Comparison of ENCODE assay signal across 24 cellular contexts in genomic region chr6:47571488-47571887, GRCh38.
"Had no signal": no experiment of that assay in that cellular context is flagged by ENCODE, and none has a peak within 500 bp of the region (broad histone marks: within the 10 kb centered on the region; RNA-seq: fewer than 3 reads in every experiment).

No MANE protein-coding gene starts in this region.

- H3K4me1 ChIP-seq: lower lobe of right lung had no signal

- H3K9me3 ChIP-seq: lower lobe of right lung, mucosa of descending colon, right lobe of liver, tibial artery had no signal

- H3K4me3 ChIP-seq: cardiac muscle cell, lower lobe of right lung, mucosa of descending colon, right lobe of liver, tibial artery had no signal

- H3K4me3 Mint-ChIP-seq: activated CD4-positive, alpha-beta T cell treated with anti-CD3 and anti-CD28 coated beads for 36 hours; activated naive CD8-positive, alpha-beta T cell treated with anti-CD3 and anti-CD28 coated beads for 36 hours; activated T-cell treated with anti-CD3 and anti-CD28 coated beads, Interleukin-2, amount 50 U/mL, for 24 hours; dendritic cell treated with granulocyte-macrophage colony-stimulating factor and Interleukin-4, amounts not matched to agents 40 ng/mL and 50 ng/mL, for 4 days; stimulated activated effector memory CD8-positive, alpha-beta T cell treated with anti-CD3 and anti-CD28 coated beads, Interleukin-12 subunit alpha, Interleukin-12 subunit beta, amount 100 ng/mL, for 72 hours; stimulated activated naive CD8-positive, alpha-beta T cell treated with anti-CD3 and anti-CD28 coated beads, Interleukin-15, amount 100 ng/mL, for 72 hours had no signal

- H3K27me3 ChIP-seq: cardiac muscle cell, right lobe of liver, tibial artery had no signal

- H3K27ac Mint-ChIP-seq: activated CD4-positive, alpha-beta T cell treated with anti-CD3 and anti-CD28 coated beads for 36 hours; activated naive CD8-positive, alpha-beta T cell treated with anti-CD3 and anti-CD28 coated beads for 36 hours; activated T-cell treated with anti-CD3 and anti-CD28 coated beads, Interleukin-2, amount 50 U/mL, for 24 hours; activated T-helper 2 cell treated with anti-CD3 and anti-CD28 coated beads, Interferon-gamma antibody, Interleukin-2, Interleukin-4, amounts not matched to agents 10 μg/mL and 5 μg/mL and 100 μg/mL, durations not matched to agents 14 hours and 24 hours and 36 hours; dendritic cell treated with granulocyte-macrophage colony-stimulating factor and Interleukin-4, amounts not matched to agents 40 ng/mL and 50 ng/mL, for 4 days; stimulated activated effector memory CD8-positive, alpha-beta T cell treated with anti-CD3 and anti-CD28 coated beads, Interleukin-12 subunit alpha, Interleukin-12 subunit beta, amount 100 ng/mL, for 72 hours; stimulated activated naive CD8-positive, alpha-beta T cell treated with anti-CD3 and anti-CD28 coated beads, Interleukin-15, amount 100 ng/mL, for 72 hours had no signal

- H3K27me3 Mint-ChIP-seq: activated CD4-positive, alpha-beta T cell treated with anti-CD3 and anti-CD28 coated beads for 36 hours; activated naive CD8-positive, alpha-beta T cell treated with anti-CD3 and anti-CD28 coated beads for 36 hours; activated T-cell treated with anti-CD3 and anti-CD28 coated beads, Interleukin-2, amount 50 U/mL, for 24 hours; dendritic cell treated with granulocyte-macrophage colony-stimulating factor and Interleukin-4, amounts not matched to agents 40 ng/mL and 50 ng/mL, for 4 days; stimulated activated naive CD8-positive, alpha-beta T cell treated with anti-CD3 and anti-CD28 coated beads, Interleukin-15, amount 100 ng/mL, for 72 hours had no signal

- ATAC-seq: activated CD4-positive, alpha-beta T cell treated with anti-CD3 and anti-CD28 coated beads for 36 hours; esophagus mucosa; lower lobe of right lung; mucosa of descending colon; stimulated activated effector memory CD8-positive, alpha-beta T cell treated with anti-CD3 and anti-CD28 coated beads, Interleukin-12 subunit alpha, Interleukin-12 subunit beta, amount 100 ng/mL, for 72 hours; stimulated activated naive CD8-positive, alpha-beta T cell treated with anti-CD3 and anti-CD28 coated beads, Interleukin-15, amount 100 ng/mL, for 72 hours had no signal

- H3K27ac ChIP-seq: cardiac muscle cell, lower lobe of right lung, right lobe of liver, tibial artery had no signal

- H3K4me1 Mint-ChIP-seq: activated CD4-positive, alpha-beta T cell treated with anti-CD3 and anti-CD28 coated beads for 36 hours; stimulated activated effector memory CD8-positive, alpha-beta T cell treated with anti-CD3 and anti-CD28 coated beads, Interleukin-12 subunit alpha, Interleukin-12 subunit beta, amount 100 ng/mL, for 72 hours; stimulated activated naive CD8-positive, alpha-beta T cell treated with anti-CD3 and anti-CD28 coated beads, Interleukin-15, amount 100 ng/mL, for 72 hours had no signal

- DNase-seq: activated CD4-positive, alpha-beta T cell treated with anti-CD3 and anti-CD28 coated beads for 36 hours; activated CD4-positive, alpha-beta T cell treated with anti-CD3 and anti-CD28 coated beads, Interleukin-2, amount 50 U/mL, for 4 hours; activated CD8-positive, alpha-beta memory T cell treated with anti-CD3 and anti-CD28 coated beads for 24 hours; activated CD8-positive, alpha-beta memory T cell treated with anti-CD3 and anti-CD28 coated beads, Interleukin-2, amount 50 U/mL, for 4 hours; activated naive CD4-positive, alpha-beta T cell; activated naive CD8-positive, alpha-beta T cell treated with anti-CD3 and anti-CD28 coated beads for 36 hours; activated T-cell treated with anti-CD3 and anti-CD28 coated beads, Interleukin-2, amount 50 U/mL, for 24 hours; amniotic stem cell; effector CD4-positive, alpha-beta T cell; lower lobe of right lung; mesendoderm; mucosa of descending colon; nucleus accumbens; right lobe of liver; small intestine; stimulated activated CD4-positive, alpha-beta T cell treated with anti-CD3 and anti-CD28 coated beads, Interleukin-2, amount 100 ng/mL, for 24 hours; stimulated activated naive CD8-positive, alpha-beta T cell treated with anti-CD3 and anti-CD28 coated beads, Interleukin-15, amount 100 ng/mL, for 72 hours; T-helper 1 cell; tibial artery had no signal

- H3K9me3 Mint-ChIP-seq: activated T-helper 2 cell treated with anti-CD3 and anti-CD28 coated beads, Interferon-gamma antibody, Interleukin-2, Interleukin-4, amounts not matched to agents 10 μg/mL and 5 μg/mL and 100 μg/mL, durations not matched to agents 14 hours and 24 hours and 36 hours; dendritic cell treated with granulocyte-macrophage colony-stimulating factor and Interleukin-4, amounts not matched to agents 40 ng/mL and 50 ng/mL, for 4 days; stimulated activated effector memory CD8-positive, alpha-beta T cell treated with anti-CD3 and anti-CD28 coated beads, Interleukin-12 subunit alpha, Interleukin-12 subunit beta, amount 100 ng/mL, for 72 hours; stimulated activated naive CD8-positive, alpha-beta T cell treated with anti-CD3 and anti-CD28 coated beads, Interleukin-15, amount 100 ng/mL, for 72 hours had no signal
